ENCODE assay signal across 15 cellular contexts in the genomic region with DNA sequence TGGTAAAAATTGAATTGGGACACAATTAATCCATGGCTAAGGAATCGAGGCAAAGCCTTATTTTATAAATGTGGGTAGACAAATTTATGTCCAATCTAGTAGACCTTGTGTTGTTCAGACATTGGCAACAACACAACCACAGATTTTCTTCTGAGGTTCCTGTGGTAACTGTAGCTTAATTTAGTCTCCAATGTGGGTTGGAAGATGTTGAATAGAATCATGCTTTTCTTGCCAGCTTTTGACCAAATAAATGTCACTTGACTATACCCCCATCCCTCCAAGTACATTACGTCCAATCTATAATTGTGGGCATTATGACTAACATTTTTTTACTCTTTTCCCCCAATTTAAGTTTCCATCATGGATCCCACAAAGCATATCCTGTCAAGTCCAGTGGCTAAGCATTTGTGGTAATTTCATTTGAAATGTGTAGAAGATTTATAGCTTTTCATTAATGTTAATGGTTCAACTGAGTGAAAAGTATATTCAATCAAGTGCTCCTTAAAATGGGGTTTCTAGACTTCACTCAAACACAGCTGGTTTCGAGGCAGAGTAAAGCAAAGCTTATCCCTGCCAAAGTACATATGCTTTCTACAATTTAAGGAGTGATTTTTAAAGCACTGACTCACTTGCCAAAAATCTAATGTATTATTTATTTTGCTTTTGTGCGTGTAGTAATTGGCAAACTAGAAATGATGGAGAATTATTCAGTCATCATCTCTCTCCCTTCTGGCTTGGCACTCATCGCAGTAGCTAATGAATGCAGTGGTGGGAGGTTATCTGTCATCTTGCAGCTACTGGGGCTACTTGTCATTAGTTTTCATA.
DNase-seq lines count a peak whose midpoint lies in the region; ATAC-seq, FAIRE-seq and TF ChIP-seq lines count a peak whose summit lies in the region.
"Had no signal": no experiment of that assay in that cellular context is flagged by ENCODE, and none has a peak within 500 bp of the region (broad histone marks: within the 10 kb centered on the region; RNA-seq: fewer than 3 reads in every experiment).

No MANE protein-coding gene starts in this region.

- no peaks in the 10 kb centered on the region for H3K36me3 ChIP-seq in bronchial epithelial cell (ENCODE audit: control insufficient read depth, insufficient read depth, low read length)
- H3K36me3 ChIP-seq: transverse colon had no signal

- DNase-seq in HCEC 1CT (peak; percentile 59), NCI-H2081 treated with DMSO at 0.1 percent for 48 hours (lab: John Stamatoyannopoulos, UW) (peak; percentile 94), bronchial epithelial cell (ENCODE audit: low read depth) (peak; percentile 10), retinal pigment epithelial cell (ENCODE audit: low read depth) (peak; percentile 8), mucosa of gallbladder (ENCODE audit: low spot score) (no peak)
- DNase-seq: activated naive CD8-positive, alpha-beta T cell treated with anti-CD3 and anti-CD28 coated beads for 36 hours; cortex of kidney; left colon; naive thymus-derived CD8-positive, alpha-beta T cell; NCI-H2171; transverse colon had no signal

- FAIRE-seq in bronchial epithelial cell (lab: Jason Lieb, UNC): no peak
- FAIRE-seq: D721Med, HepG2 had no signal

- no peak overlapping the region for H3K4me3 ChIP-seq in bronchial epithelial cell (ENCODE audit: low read depth, low read length)
- H3K4me3 ChIP-seq in retinal pigment epithelial cell (ENCODE audit: low read length): no peak overlapping the region
- H3K4me3 ChIP-seq: transverse colon had no signal

- H3K27me3 ChIP-seq in bronchial epithelial cell (ENCODE audit: control insufficient read depth, insufficient read depth, low read length): no peaks in the 10 kb centered on the region
- H3K27me3 ChIP-seq: transverse colon had no signal

- ATAC-seq in GM19455 (IDR thresholded peaks at IDR 0.05; ENCODE audit: unreplicated experiment) (no peak), HG03025 (IDR thresholded peaks at IDR 0.05; ENCODE audit: low FRiP score, unreplicated experiment) (no peak)
- ATAC-seq: HepG2; left colon; naive thymus-derived CD8-positive, alpha-beta T cell had no signal

- TF ChIP-seq CTCF in bronchial epithelial cell (IDR thresholded peaks at IDR 0.05; ENCODE audit: insufficient read depth, low read length, severe bottlenecking) (no peak), retinal pigment epithelial cell (conservative IDR thresholded peaks at IDR 0.05; ENCODE audit: low read depth, low read length) (no peak)
